In genomic region chr15:99590913-99591646, GRCh38 we compare ENCODE assay signal across 13 cellular contexts.
DNase-seq lines count a peak whose midpoint lies in the region; ATAC-seq lines count a peak whose summit lies in the region.
"Had no signal": no experiment of that assay in that cellular context is flagged by ENCODE, and none has a peak within 500 bp of the region (broad histone marks: within the 10 kb centered on the region; RNA-seq: fewer than 3 reads in every experiment).

No MANE protein-coding gene starts in this region.

- H3K27ac Mint-ChIP-seq in dendritic cell treated with granulocyte-macrophage colony-stimulating factor and Interleukin-4, amounts not matched to agents 40 ng/mL and 50 ng/mL, for 4 days, result peak overlapping the region; percentile 7
- H3K27ac Mint-ChIP-seq: neural progenitor cell had no signal

- intact Hi-C loops in dendritic cell treated with granulocyte-macrophage colony-stimulating factor and Interleukin-4, amounts not matched to agents 40 ng/mL and 50 ng/mL, for 4 days (cut with micrococcal nuclease), result loop anchor here (10.0 kb wide), 1 partner anchor 64 kb away; no protein-coding TSS in a partner anchor

- peaks cover 7% of the 10 kb centered on the region for H3K36me3 Mint-ChIP-seq in dendritic cell treated with granulocyte-macrophage colony-stimulating factor and Interleukin-4, amounts not matched to agents 40 ng/mL and 50 ng/mL, for 4 days (ENCODE audit: low read depth)

- peak; percentile 87 for ATAC-seq in GM18511 (IDR thresholded peaks at IDR 0.05; ENCODE audit: unreplicated experiment)
- ATAC-seq in GM19372 (IDR thresholded peaks at IDR 0.05; ENCODE audit: low read depth, unreplicated experiment), result peak; percentile 60
- ATAC-seq in HG02884 (IDR thresholded peaks at IDR 0.05; ENCODE audit: unreplicated experiment), result peak; percentile 54
- no peak for ATAC-seq in HG02973 (IDR thresholded peaks at IDR 0.05; ENCODE audit: unreplicated experiment)
- ATAC-seq in GM18519 (IDR thresholded peaks at IDR 0.05; ENCODE audit: low FRiP score, unreplicated experiment), result no peak

- no peaks in the 10 kb centered on the region for H3K27me3 Mint-ChIP-seq in dendritic cell treated with granulocyte-macrophage colony-stimulating factor and Interleukin-4, amounts not matched to agents 40 ng/mL and 50 ng/mL, for 4 days

- H3K4me3 Mint-ChIP-seq in dendritic cell treated with granulocyte-macrophage colony-stimulating factor and Interleukin-4, amounts not matched to agents 40 ng/mL and 50 ng/mL, for 4 days, result no peak overlapping the region
- H3K4me3 Mint-ChIP-seq: neural progenitor cell had no signal

- no peak for DNase-seq in stimulated activated CD8-positive, alpha-beta memory T cell treated with anti-CD3 and anti-CD28 coated beads, Interleukin-4, amount 100 ng/mL, for 48 hours
- DNase-seq in DMS79 (lab: John Stamatoyannopoulos, UW), result no peak
- DNase-seq: aorta, MM.1S, SIG-M5, sigmoid colon had no signal

- H3K4me1 Mint-ChIP-seq in dendritic cell treated with granulocyte-macrophage colony-stimulating factor and Interleukin-4, amounts not matched to agents 40 ng/mL and 50 ng/mL, for 4 days (ENCODE audit: low read depth), result peaks cover 60% of the 10 kb centered on the region
- H3K4me1 Mint-ChIP-seq: neural progenitor cell had no signal

- H3K9me3 Mint-ChIP-seq in dendritic cell treated with granulocyte-macrophage colony-stimulating factor and Interleukin-4, amounts not matched to agents 40 ng/mL and 50 ng/mL, for 4 days, result peaks cover 7% of the 10 kb centered on the region

Comparison
In these comparisons a context has a peak if more than half of its experiments do, and no peak if none do; other contexts are left out.
1. ATAC-seq: peak in GM18511 (single experiment), GM19372 (single experiment) and HG02884 (single experiment); none in HG02973 (single experiment) and GM18519 (single experiment).